19 cellular contexts compared by ENCODE assay signal in genomic region chr13:75803982-75804381, GRCh38.
A peak's percentile ranks its signal among the peaks of the same experiment; 100 is the strongest.
DNase-seq lines count a peak whose midpoint lies in the region; ATAC-seq and TF ChIP-seq lines count a peak whose summit lies in the region.
"Had no signal": no experiment of that assay in that cellular context is flagged by ENCODE, and none has a peak within 500 bp of the region (broad histone marks: within the 10 kb centered on the region; RNA-seq: fewer than 3 reads in every experiment).

No MANE protein-coding gene starts in this region.

- H3K9me3 Mint-ChIP-seq in HFFc6 (peaks cover 28% of the 10 kb centered on the region), neural progenitor cell (no peaks in the 10 kb centered on the region)
- H3K9me3 Mint-ChIP-seq in stimulated activated effector memory CD8-positive, alpha-beta T cell treated with anti-CD3 and anti-CD28 coated beads, Interleukin-12 subunit alpha, Interleukin-12 subunit beta, amount 100 ng/mL, for 72 hours: no peaks in the 10 kb centered on the region
- H3K9me3 Mint-ChIP-seq: CD4-positive, CD25-positive, alpha-beta regulatory T cell; T-helper 2 cell treated with Interferon-gamma antibody and Interleukin-4, amounts not matched to agents 5 μg/mL and 100 μg/mL, for 36 hours had no signal

- H3K4me3 Mint-ChIP-seq in HFFc6 (peak overlapping the region; percentile 48; the same call in 1 of the 2 replicates), neural progenitor cell (no peak overlapping the region)
- no peak overlapping the region for H3K4me3 Mint-ChIP-seq in stimulated activated effector memory CD8-positive, alpha-beta T cell treated with anti-CD3 and anti-CD28 coated beads, Interleukin-12 subunit alpha, Interleukin-12 subunit beta, amount 100 ng/mL, for 72 hours
- H3K4me3 Mint-ChIP-seq: T-helper 2 cell treated with Interferon-gamma antibody and Interleukin-4, amounts not matched to agents 5 μg/mL and 100 μg/mL, for 36 hours had no signal

- H3K27ac Mint-ChIP-seq in HFFc6 (peak overlapping the region; percentile 68), neural progenitor cell (no peak overlapping the region)
- H3K27ac Mint-ChIP-seq in stimulated activated effector memory CD8-positive, alpha-beta T cell treated with anti-CD3 and anti-CD28 coated beads, Interleukin-12 subunit alpha, Interleukin-12 subunit beta, amount 100 ng/mL, for 72 hours: peak overlapping the region; percentile 29
- H3K27ac Mint-ChIP-seq: T-helper 2 cell treated with Interferon-gamma antibody and Interleukin-4, amounts not matched to agents 5 μg/mL and 100 μg/mL, for 36 hours had no signal

- H3K27ac ChIP-seq in dorsolateral prefrontal cortex (peak overlapping the region in 53 of 59 donors; percentile 3 to 84 (median 62)), neural progenitor cell (no peak overlapping the region)
- H3K27ac ChIP-seq: foreskin keratinocyte, SK-N-MC had no signal

- H3K27me3 Mint-ChIP-seq in HFFc6 (ENCODE audit: insufficient read depth) (peaks cover 61% of the 10 kb centered on the region), neural progenitor cell (ENCODE audit: insufficient read depth, low read depth) (no peaks in the 10 kb centered on the region)
- H3K27me3 Mint-ChIP-seq: CD4-positive, CD25-positive, alpha-beta regulatory T cell had no signal

- H3K79me2 ChIP-seq in neural progenitor cell (ENCODE audit: low read depth): no peaks in the 10 kb centered on the region

- no peak overlapping the region for H3K9ac ChIP-seq in neural progenitor cell

- DNase-seq in HFFc6 (no peak), dorsolateral prefrontal cortex (peak in 1 of 10 donors; percentile 21), inferior parietal cortex (ENCODE audit: extremely low spot score) (peak; percentile 45), amniotic stem cell (lab: John Stamatoyannopoulos, UW) (no peak), neural progenitor cell (ENCODE audit: low spot score) (no peak), NCI-H1048 (lab: John Stamatoyannopoulos, UW) (no peak)
- no peak for DNase-seq in stimulated activated effector memory CD8-positive, alpha-beta T cell treated with anti-CD3 and anti-CD28 coated beads, Interleukin-12 subunit alpha, Interleukin-12 subunit beta, amount 100 ng/mL, for 72 hours (ENCODE audit: low spot score in 2 of 2)
- DNase-seq: activated CD4-positive, alpha-beta T cell treated with anti-CD3 and anti-CD28 coated beads for 1 hour; activated gamma-delta T cell treated with Interleukin-2 at 50 U/mL for 16 hours; CD4-positive, CD25-positive, alpha-beta regulatory T cell; cortex of kidney; DMS79 treated with DMSO at 0.1 percent for 48 hours; foreskin keratinocyte; NCI-H1417 treated with DMSO at 0.1 percent for 48 hours; OCI-M1; stimulated activated CD4-positive, alpha-beta T cell treated with anti-CD3 and anti-CD28 coated beads, Interleukin-12 subunit alpha, Interleukin-12 subunit beta, amount 100 ng/mL, for 4 hours had no signal

- no peaks in the 10 kb centered on the region for H3K36me3 ChIP-seq in neural progenitor cell

- no peak overlapping the region for H3K4me2 ChIP-seq in neural progenitor cell

- H3K4me3 ChIP-seq in dorsolateral prefrontal cortex (peak overlapping the region in 42 of 59 donors; percentile 3 to 54 (median 35)), neural progenitor cell (no peak overlapping the region)
- H3K4me3 ChIP-seq: SK-N-MC had no signal

- H3K4me1 Mint-ChIP-seq in HFFc6 (ENCODE audit: low read depth) (peaks cover 90% of the 10 kb centered on the region), neural progenitor cell (peaks cover 11% of the 10 kb centered on the region)
- H3K4me1 Mint-ChIP-seq in stimulated activated effector memory CD8-positive, alpha-beta T cell treated with anti-CD3 and anti-CD28 coated beads, Interleukin-12 subunit alpha, Interleukin-12 subunit beta, amount 100 ng/mL, for 72 hours: peaks cover 27% of the 10 kb centered on the region

- no peak for TF ChIP-seq CTCF in HFFc6 (IDR thresholded peaks at IDR 0.05)
- TF ChIP-seq CTCF in dorsolateral prefrontal cortex (IDR thresholded peaks at IDR 0.05 in 54 of 56, conservative IDR thresholded peaks at IDR 0.05 in 2 of 56; ENCODE audit: low read depth in 1 of 56, partially characterized antibody in 56 of 56): no peak
- TF ChIP-seq CTCF in neural progenitor cell (IDR thresholded peaks at IDR 0.05): no peak

- H4K20me1 ChIP-seq in neural progenitor cell (ENCODE audit: low read depth): no peaks in the 10 kb centered on the region

- ATAC-seq in stimulated activated effector memory CD8-positive, alpha-beta T cell treated with anti-CD3 and anti-CD28 coated beads, Interleukin-12 subunit alpha, Interleukin-12 subunit beta, amount 100 ng/mL, for 72 hours: no peak
- no peak for ATAC-seq in HG03196 (IDR thresholded peaks at IDR 0.05; ENCODE audit: unreplicated experiment)

- peaks cover 8% of the 10 kb centered on the region for H3K4me1 ChIP-seq in neural progenitor cell

- H2AFZ ChIP-seq in neural progenitor cell (replicated peaks): no peak overlapping the region

- H3K27me3 ChIP-seq in dorsolateral prefrontal cortex (no peaks in the 10 kb centered on the region), neural progenitor cell (no peaks in the 10 kb centered on the region)
- H3K27me3 ChIP-seq: foreskin keratinocyte had no signal

- intact Hi-C loops in dorsolateral prefrontal cortex (cut with DNase I): loop anchor here in 1 of 2 donors (2.0 kb wide), 1 partner anchor 43 kb away; no protein-coding TSS in a partner anchor

- H3K36me3 Mint-ChIP-seq in HFFc6 (ENCODE audit: low read depth) (peaks cover 85% of the 10 kb centered on the region), neural progenitor cell (no peaks in the 10 kb centered on the region)
- H3K36me3 Mint-ChIP-seq in stimulated activated effector memory CD8-positive, alpha-beta T cell treated with anti-CD3 and anti-CD28 coated beads, Interleukin-12 subunit alpha, Interleukin-12 subunit beta, amount 100 ng/mL, for 72 hours: no peaks in the 10 kb centered on the region

- H3K9me3 ChIP-seq in neural progenitor cell (ENCODE audit: low read depth): no peaks in the 10 kb centered on the region

- H3F3A ChIP-seq in neural progenitor cell (ENCODE audit: low read depth): no peaks in the 10 kb centered on the region
